In the genomic region with DNA sequence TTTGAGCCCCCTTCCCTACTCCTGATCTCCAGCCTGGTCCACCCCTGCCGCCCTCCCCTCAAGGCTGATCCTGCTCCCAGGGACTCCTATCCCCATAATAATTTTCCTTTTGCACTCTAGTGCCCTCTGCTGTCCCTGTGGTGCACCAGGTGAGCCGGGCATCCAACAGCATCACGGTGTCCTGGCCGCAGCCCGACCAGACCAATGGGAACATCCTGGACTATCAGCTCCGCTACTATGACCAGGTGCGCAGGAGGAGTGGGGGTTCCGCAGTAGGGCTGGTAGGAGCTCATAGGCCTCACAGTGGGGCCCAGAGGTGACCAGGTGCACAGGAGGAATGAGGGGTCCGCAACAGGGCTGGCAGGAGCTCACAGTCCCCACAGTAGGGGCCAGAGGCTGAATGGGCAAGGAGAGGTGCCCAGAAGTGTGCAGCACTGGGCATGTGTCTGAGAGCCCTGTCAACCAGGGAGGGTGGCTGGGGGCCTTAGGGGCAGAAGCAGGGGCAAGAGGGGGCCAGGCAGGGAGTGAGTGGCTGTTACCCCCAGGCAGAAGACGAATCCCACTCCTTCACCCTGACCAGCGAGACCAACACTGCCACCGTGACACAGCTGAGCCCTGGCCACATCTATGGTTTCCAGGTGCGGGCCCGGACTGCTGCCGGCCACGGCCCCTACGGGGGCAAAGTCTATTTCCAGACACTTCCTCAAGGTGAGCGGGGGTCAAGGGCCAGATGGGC, we compare ENCODE assay signal across 8 cellular contexts. TPM values are rescaled to one million over a fixed set of nuclear protein-coding genes. Genes with fewer than 3 reads are reported as not detected.
A peak's percentile ranks its signal among the peaks of the same experiment; 100 is the strongest.
DNase-seq lines count a peak whose midpoint lies in the region; ATAC-seq, FAIRE-seq and TF ChIP-seq lines count a peak whose summit lies in the region.

No MANE protein-coding gene starts in this region.

- intact Hi-C loops in activated CD8-positive, alpha-beta T cell treated with anti-CD3 and anti-CD28 coated beads for 36 hours (cut with micrococcal nuclease) = no loop called here

- no peak overlapping the region for H3K27ac ChIP-seq in tibial nerve

- no peaks in the 10 kb centered on the region for H3K27me3 ChIP-seq in tibial nerve

- no peaks in the 10 kb centered on the region for H3K36me3 Mint-ChIP-seq in activated CD8-positive, alpha-beta T cell treated with anti-CD3 and anti-CD28 coated beads for 36 hours (ENCODE audit: low read depth)

- no peak overlapping the region for H3K27ac Mint-ChIP-seq in activated CD8-positive, alpha-beta T cell treated with anti-CD3 and anti-CD28 coated beads for 36 hours

- H3K36me3 ChIP-seq in tibial nerve = peaks cover 0 to 62% (median 0%) of the 10 kb centered on the region in 3 donors

- H3K4me3 ChIP-seq in tibial nerve = no peak overlapping the region

- H3K27me3 Mint-ChIP-seq in activated CD8-positive, alpha-beta T cell treated with anti-CD3 and anti-CD28 coated beads for 36 hours = no peaks in the 10 kb centered on the region

- no peaks in the 10 kb centered on the region for H3K4me1 Mint-ChIP-seq in activated CD8-positive, alpha-beta T cell treated with anti-CD3 and anti-CD28 coated beads for 36 hours (ENCODE audit: low read depth)

- DNase-seq in D341Med (ENCODE audit: low spot score) = peak; percentile 63
- peak; percentile 17 for DNase-seq in HTR-8/SVneo (ENCODE audit: insufficient read length, low spot score)
- peak; percentile 20 for DNase-seq in activated CD8-positive, alpha-beta T cell treated with anti-CD3 and anti-CD28 coated beads for 36 hours
- peak; percentile 85 for DNase-seq in iPS-NIHi11 (ENCODE audit: low spot score)
- DNase-seq in tibial nerve (ENCODE audit: low spot score in 2 of 2) = no peak
- no peak for DNase-seq in GM19238 (ENCODE audit: insufficient read length, low spot score)

- peak; percentile 49 for TF ChIP-seq CTCF in activated CD8-positive, alpha-beta T cell treated with anti-CD3 and anti-CD28 coated beads for 36 hours (IDR thresholded peaks at IDR 0.05)
- TF ChIP-seq CTCF in tibial nerve (IDR thresholded peaks at IDR 0.05) = peak; percentile 32 to 46 (median 37)

- POLR2A ChIA-PET in activated CD8-positive, alpha-beta T cell treated with anti-CD3 and anti-CD28 coated beads for 36 hours (lab: Charles Lee) = interaction anchor here (1.8 kb wide), 1 partner anchor 24 kb away, joined by 4 read pairs; no protein-coding TSS in a partner anchor

- H3K4me3 Mint-ChIP-seq in activated CD8-positive, alpha-beta T cell treated with anti-CD3 and anti-CD28 coated beads for 36 hours = no peak overlapping the region

- TF ChIP-seq POLR2A in tibial nerve (IDR thresholded peaks at IDR 0.05) = no peak

- CTCF ChIA-PET in activated CD8-positive, alpha-beta T cell treated with anti-CD3 and anti-CD28 coated beads for 36 hours (lab: Charles Lee) = interaction anchor here (0.7 to 2.3 kb wide), 12 partner anchors 9 to 507 kb away, joined by 3 to 11 read pairs (median 4); partner anchors contain the start of gene EPHB6

- TF ChIP-seq EP300 in tibial nerve (IDR thresholded peaks at IDR 0.05) = no peak

- 74 to 79% methylated on average over 17 to 18 of the region's 18 CpGs for WGBS in tibial nerve, 2 donors

- peak; percentile 39 for ATAC-seq in activated CD8-positive, alpha-beta T cell treated with anti-CD3 and anti-CD28 coated beads for 36 hours
- ATAC-seq in GM21737 (IDR thresholded peaks at IDR 0.05; ENCODE audit: unreplicated experiment) (no peak), GM21423 (IDR thresholded peaks at IDR 0.05; ENCODE audit: unreplicated experiment) (no peak)

- FAIRE-seq in HTR-8/SVneo (lab: Jason Lieb, UNC) = no peak

- H3K9me3 ChIP-seq in tibial nerve = no peaks in the 10 kb centered on the region

- H3K9me3 Mint-ChIP-seq in activated CD8-positive, alpha-beta T cell treated with anti-CD3 and anti-CD28 coated beads for 36 hours = no peaks in the 10 kb centered on the region

- no peaks in the 10 kb centered on the region for H3K4me1 ChIP-seq in tibial nerve

RNA-seq across cellular contexts. Expression of gene EPHB6, which starts 11.7 kb away (rescaled TPM):
- 1 to 10 TPM; 3.5 to 5.5 TPM for total RNA-seq in activated CD8-positive, alpha-beta T cell treated with anti-CD3 and anti-CD28 coated beads for 36 hours
- total RNA-seq in tibial nerve = 10 to 100 TPM in 3 of 4 donors, 1 to 10 TPM in 1; 6.9 to 84.3 (median 22.1) TPM

RNA-seq across cellular contexts. Expression of gene TRPV6, which starts 19.0 kb away (rescaled TPM):
- not detected for total RNA-seq in activated CD8-positive, alpha-beta T cell treated with anti-CD3 and anti-CD28 coated beads for 36 hours
- under 1 TPM in 3 of 4 donors, not detected in 1; under 0.01 to 0.78 (median under 0.01) TPM for total RNA-seq in tibial nerve

Comparison
In these comparisons a context has a peak if more than half of its experiments do, and no peak if none do; other contexts are left out.
1. DNase-seq: peak in D341Med (single experiment), HTR-8/SVneo (single experiment), activated CD8-positive, alpha-beta T cell treated with anti-CD3 and anti-CD28 coated beads for 36 hours (single experiment) and iPS-NIHi11 (single experiment); none in tibial nerve (0 of 2) and GM19238 (single experiment).